ENCODE assay signal across 1 cellular context in the genomic region with DNA sequence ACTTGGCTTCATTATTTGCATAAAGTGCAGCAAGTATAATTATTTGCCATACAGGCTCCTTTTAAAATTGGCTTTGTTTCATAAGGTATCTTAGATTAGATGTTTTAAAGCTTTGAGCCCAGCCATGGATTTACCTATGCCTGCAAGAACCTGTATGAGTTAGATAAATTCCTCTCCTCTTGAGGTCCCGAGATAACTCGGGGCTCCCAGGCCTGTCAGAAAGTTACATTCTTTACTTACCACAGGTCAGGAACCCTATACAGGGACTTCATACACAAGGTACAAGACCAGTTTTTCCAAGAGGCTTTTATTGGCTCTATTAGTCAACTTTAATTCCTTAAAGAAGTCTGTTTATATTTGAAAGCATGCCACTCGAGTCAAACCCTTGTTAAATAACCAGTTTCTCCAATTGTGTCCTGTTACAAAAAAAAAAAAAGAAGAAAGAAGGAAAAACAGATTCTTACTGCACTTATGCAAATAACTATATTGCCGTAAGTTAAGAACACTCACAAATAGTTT.
TF ChIP-seq lines count a peak whose summit lies in the region.

No MANE protein-coding gene starts in this region.

TF ChIP-seq in SK-N-SH, 30 proteins besides CTCF, POLR2A, EP300 and RAD21 (continued from another document):
- TF ChIP-seq, protein P1, sequence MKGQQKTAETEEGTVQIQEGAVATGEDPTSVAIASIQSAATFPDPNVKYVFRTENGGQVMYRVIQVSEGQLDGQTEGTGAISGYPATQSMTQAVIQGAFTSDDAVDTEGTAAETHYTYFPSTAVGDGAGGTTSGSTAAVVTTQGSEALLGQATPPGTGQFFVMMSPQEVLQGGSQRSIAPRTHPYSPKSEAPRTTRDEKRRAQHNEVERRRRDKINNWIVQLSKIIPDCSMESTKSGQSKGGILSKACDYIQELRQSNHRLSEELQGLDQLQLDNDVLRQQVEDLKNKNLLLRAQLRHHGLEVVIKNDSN (IDR thresholded peaks at IDR 0.05; ENCODE audit: borderline replicate concordance, low read depth) = no peak
